ENCODE assay signal across 8 cellular contexts in the genomic region with DNA sequence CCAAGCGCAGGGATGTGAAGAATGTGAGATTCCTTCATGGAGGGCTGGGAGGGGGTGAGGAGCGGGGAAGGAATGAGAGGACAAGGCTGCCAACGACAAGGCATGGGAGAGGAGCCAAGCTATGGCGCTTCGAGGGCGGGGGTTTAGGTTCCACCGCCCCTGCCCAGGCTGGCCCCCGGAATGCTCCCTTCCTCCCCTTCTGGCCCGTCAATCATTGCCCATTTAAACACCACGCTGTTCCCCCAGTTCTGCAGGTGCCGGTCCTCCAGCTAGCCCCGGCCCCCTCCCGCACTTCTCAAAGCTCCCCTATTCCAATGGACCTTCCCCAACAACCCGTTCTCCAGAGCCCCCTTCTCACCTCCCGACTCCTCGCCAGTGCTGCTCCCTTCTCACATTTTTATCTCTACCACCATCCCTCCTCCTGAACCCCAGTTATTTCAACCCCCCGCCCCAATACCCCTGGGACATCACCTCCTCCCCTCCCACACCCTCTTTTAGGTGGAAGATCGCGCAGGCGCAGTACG. TPM values are rescaled to one million over a fixed set of nuclear protein-coding genes. Genes with fewer than 3 reads are reported as not detected.
DNase-seq lines count a peak whose midpoint lies in the region; ATAC-seq and TF ChIP-seq lines count a peak whose summit lies in the region.

No MANE protein-coding gene starts in this region.

- H3K4me3 Mint-ChIP-seq in activated naive CD4-positive, alpha-beta T cell treated with anti-CD3 and anti-CD28 coated beads for 36 hours, result peak overlapping the region; percentile 99

- peaks cover 24% of the 10 kb centered on the region for H3K79me2 ChIP-seq in PC-9 (ENCODE audit: low read depth)

- no peaks in the 10 kb centered on the region for H3K9me2 ChIP-seq in PC-9 (ENCODE audit: insufficient read depth)

- ATAC-seq in HG02763 (IDR thresholded peaks at IDR 0.05; ENCODE audit: unreplicated experiment), result peak; percentile 19
- no peak for ATAC-seq in left lobe of liver

- peaks cover 39% of the 10 kb centered on the region for H3K4me1 Mint-ChIP-seq in activated naive CD4-positive, alpha-beta T cell treated with anti-CD3 and anti-CD28 coated beads for 36 hours (ENCODE audit: low read depth)

- TF ChIP-seq CTCF in PC-9 (conservative IDR thresholded peaks at IDR 0.05) (no peak), lower leg skin (IDR thresholded peaks at IDR 0.05) (no peak), suprapubic skin (IDR thresholded peaks at IDR 0.05) (no peak)

- peaks cover 27% of the 10 kb centered on the region for H3K4me1 ChIP-seq in PC-9 (replicated peaks; ENCODE audit: insufficient read depth)
- H3K4me1 ChIP-seq in suprapubic skin, result peaks cover 42% of the 10 kb centered on the region

- WGBS in lower leg skin, 2 donors, result 1% methylated on average over 21 of the region's 21 CpGs
- WGBS in suprapubic skin, result under 1% methylated on average over 21 of the region's 21 CpGs

- TF ChIP-seq EP300 in suprapubic skin (IDR thresholded peaks at IDR 0.05), result no peak

- POLR2A ChIA-PET in PC-9 (lab: Charles Lee; ENCODE audit: unreplicated experiment), result interaction anchor here (0.5 to 1.0 kb wide), 12 partner anchors 19 to 415 kb away, joined by 3 to 23 read pairs (median 4); a partner anchor contains a TSS

- H3K36me3 Mint-ChIP-seq in activated naive CD4-positive, alpha-beta T cell treated with anti-CD3 and anti-CD28 coated beads for 36 hours (ENCODE audit: low read depth), result peaks cover 6% of the 10 kb centered on the region

- H3K9me3 Mint-ChIP-seq in activated naive CD4-positive, alpha-beta T cell treated with anti-CD3 and anti-CD28 coated beads for 36 hours, result no peaks in the 10 kb centered on the region

- H3K4me2 ChIP-seq in PC-9, result peak overlapping the region; percentile 87

- DNase-seq in activated naive CD4-positive, alpha-beta T cell treated with anti-CD3 and anti-CD28 coated beads for 36 hours, result no peak
- DNase-seq in activated naive CD4-positive, alpha-beta T cell treated with anti-CD3 and anti-CD28 coated beads, Interleukin-2, amount 50 U/mL, for 16 hours, result no peak
- DNase-seq in PC-9, result peak in 1 of 2 experiments; percentile 59
- peak; percentile 59 for DNase-seq in dermis blood vessel endothelial cell
- peak in 1 of 2 donors; percentile 92 for DNase-seq in lower leg skin (ENCODE audit: low spot score in 2 of 2)
- peak in 1 of 2 donors; percentile 86 for DNase-seq in suprapubic skin (ENCODE audit: low spot score in 2 of 2)
- no peak for DNase-seq in left lobe of liver (ENCODE audit: low spot score)

- intact Hi-C loops in activated naive CD4-positive, alpha-beta T cell treated with anti-CD3 and anti-CD28 coated beads for 36 hours (cut with micrococcal nuclease), result loop anchor here (5.0 kb wide), 3 partner anchors 294 to 466 kb away; a partner anchor contains a TSS
- intact Hi-C loops in PC-9 (cut with micrococcal nuclease; ENCODE audit: unreplicated experiment) (loop anchor here (1.0 to 5.0 kb wide), 2 partner anchors 24 to 179 kb away; a partner anchor contains a TSS), lower leg skin (cut with DNase I; ENCODE audit: low total_unique reads) (loop anchor here (2.0 kb wide), 1 partner anchor 52 kb away; no protein-coding TSS in a partner anchor)

- peak overlapping the region; percentile 93 for H3K27ac Mint-ChIP-seq in activated naive CD4-positive, alpha-beta T cell treated with anti-CD3 and anti-CD28 coated beads for 36 hours

- H3K36me3 ChIP-seq in PC-9 (ENCODE audit: low read depth) (no peaks in the 10 kb centered on the region), suprapubic skin (peaks cover 4% of the 10 kb centered on the region)

- H3K27me3 ChIP-seq in PC-9 (ENCODE audit: insufficient read depth, low read depth) (no peaks in the 10 kb centered on the region), suprapubic skin (no peaks in the 10 kb centered on the region)

- no TSS peak for BruUV-seq in PC-9 (replicated peaks; lab: Mats Ljungman, UMichigan)

- TF ChIP-seq POLR2A in lower leg skin (IDR thresholded peaks at IDR 0.05) (no peak), suprapubic skin (IDR thresholded peaks at IDR 0.05) (no peak)

- H3K27me3 Mint-ChIP-seq in activated naive CD4-positive, alpha-beta T cell treated with anti-CD3 and anti-CD28 coated beads for 36 hours (ENCODE audit: low read depth), result no peaks in the 10 kb centered on the region

- peak overlapping the region; percentile 82 for H2AFZ ChIP-seq in PC-9

- no peaks in the 10 kb centered on the region for H3K9me3 ChIP-seq in PC-9 (ENCODE audit: insufficient read depth, low read depth)
- no peaks in the 10 kb centered on the region for H3K9me3 ChIP-seq in suprapubic skin

- peaks cover 27% of the 10 kb centered on the region; the same call in 1 of the 2 replicates for H3F3A ChIP-seq in PC-9 (ENCODE audit: insufficient read depth, low read depth)

- CTCF ChIA-PET in activated naive CD4-positive, alpha-beta T cell treated with anti-CD3 and anti-CD28 coated beads for 36 hours (lab: Charles Lee), result interaction anchor here (0.6 to 3.9 kb wide), 19 partner anchors 12 to 250 kb away, joined by 3 to 40 read pairs (median 5); a partner anchor contains a TSS
- CTCF ChIA-PET in PC-9 (lab: Charles Lee), result interaction anchor here (0.5 to 2.0 kb wide), 14 partner anchors 24 to 947 kb away, joined by 3 to 14 read pairs (median 3); a partner anchor contains a TSS

- H3K27ac ChIP-seq in PC-9, result peak overlapping the region; percentile 64
- peak overlapping the region; percentile 97 for H3K27ac ChIP-seq in suprapubic skin

- peak overlapping the region; percentile 88 for H3K4me3 ChIP-seq in PC-9
- H3K4me3 ChIP-seq in lower leg skin (ENCODE audit: low read depth, poor library complexity, severe bottlenecking), result peak overlapping the region; percentile 83
- H3K4me3 ChIP-seq in suprapubic skin, result peak overlapping the region; percentile 85

- H4K20me1 ChIP-seq in PC-9 (ENCODE audit: insufficient read depth), result no peaks in the 10 kb centered on the region

RNA-seq across cellular contexts. Expression of a gene that starts 0.4 kb away (rescaled TPM):
- total RNA-seq in activated naive CD4-positive, alpha-beta T cell treated with anti-CD3 and anti-CD28 coated beads for 36 hours, result 10 to 100 TPM; 26.0 TPM
- total RNA-seq in PC-9 (2021), result 29.5 and 33.4 TPM in 2 replicates
- total RNA-seq in dermis blood vessel endothelial cell, result 102 and 119 TPM in 2 replicates
- total RNA-seq in lower leg skin, result 10 to 100 TPM; 33.3 to 46.5 (median 42.1) TPM
- total RNA-seq in suprapubic skin, result 10 to 100 TPM; 28.4 to 60.6 (median 35.8) TPM
- total RNA-seq in left lobe of liver, result 13.2 TPM

RNA-seq across cellular contexts. Expression of a gene that starts 2.8 kb away (rescaled TPM):
- 10 to 100 TPM; 57.4 to 59.0 TPM for total RNA-seq in activated naive CD4-positive, alpha-beta T cell treated with anti-CD3 and anti-CD28 coated beads for 36 hours
- total RNA-seq in PC-9 (2021), result 58.2 and 68.5 TPM in 2 replicates
- 24.8 and 32.9 TPM in 2 replicates for total RNA-seq in dermis blood vessel endothelial cell
- 10 to 100 TPM in 3 of 4 donors, 1 to 10 TPM in 1; 9.9 to 23.1 (median 17.9) TPM for total RNA-seq in lower leg skin
- 10 to 100 TPM; 13.3 to 23.7 (median 20.1) TPM for total RNA-seq in suprapubic skin
- total RNA-seq in left lobe of liver, result 16.0 TPM

RNA-seq across cellular contexts. Expression of a gene that starts 8.6 kb away (rescaled TPM):
- 1 to 10 TPM in 1 of 2 experiments, under 1 TPM in 1; 0.98 to 1.8 TPM for total RNA-seq in activated naive CD4-positive, alpha-beta T cell treated with anti-CD3 and anti-CD28 coated beads for 36 hours
- total RNA-seq in PC-9 (2021) (0.87 and 2.8 TPM in 2 replicates), dermis blood vessel endothelial cell (not detected in 2 replicates), lower leg skin (not detected), suprapubic skin (1 to 10 TPM in 2 of 4 donors, not detected in 2; 1.3 to 2.4 TPM), left lobe of liver (227 TPM)

RNA-seq across cellular contexts. Expression of a gene that starts 32.0 kb away (rescaled TPM):
- total RNA-seq in activated naive CD4-positive, alpha-beta T cell treated with anti-CD3 and anti-CD28 coated beads for 36 hours, result 10 to 100 TPM; 75.8 to 79.0 TPM
- total RNA-seq in PC-9 (2021), result 70.3 and 86.4 TPM in 2 replicates
- 47.5 and 51.2 TPM in 2 replicates for total RNA-seq in dermis blood vessel endothelial cell
- total RNA-seq in lower leg skin, result 10 to 100 TPM; 55.3 to 90.5 (median 63.5) TPM
- 100 to 1,000 TPM in 2 of 4 donors, 10 to 100 TPM in 2; 53.6 to 137 (median 85.9) TPM for total RNA-seq in suprapubic skin
- total RNA-seq in left lobe of liver, result 27.6 TPM

RNA-seq across cellular contexts. Expression of a gene that starts 36.9 kb away (rescaled TPM):
- total RNA-seq in activated naive CD4-positive, alpha-beta T cell treated with anti-CD3 and anti-CD28 coated beads for 36 hours, result 10 to 100 TPM; 23.6 to 25.6 TPM
- total RNA-seq in PC-9 (2021) (59.4 and 62.8 TPM in 2 replicates), dermis blood vessel endothelial cell (23.0 and 31.5 TPM in 2 replicates), lower leg skin (10 to 100 TPM; 15.6 to 22.3 (median 18.7) TPM), suprapubic skin (10 to 100 TPM; 20.3 to 33.6 (median 24.6) TPM), left lobe of liver (12.9 TPM)

Comparison
In these comparisons a context has a peak if more than half of its experiments do, and no peak if none do; other contexts are left out.
1. RNA of a gene that starts 8.6 kb away (total RNA-seq): 227 TPM in left lobe of liver (single experiment); 0.98 to 1.8 TPM in activated naive CD4-positive, alpha-beta T cell treated with anti-CD3 and anti-CD28 coated beads for 36 hours, 1.3 to 2.4 TPM in suprapubic skin, 0.87 to 2.8 TPM in PC-9, not detected in dermis blood vessel endothelial cell and not detected in lower leg skin; every median in the first group is over 10 times any median in the second.
2. Peak in every context shown above with its lines, with median percentiles within 50 percentile points of each other: H3K4me3 ChIP-seq.